In the genomic region with DNA sequence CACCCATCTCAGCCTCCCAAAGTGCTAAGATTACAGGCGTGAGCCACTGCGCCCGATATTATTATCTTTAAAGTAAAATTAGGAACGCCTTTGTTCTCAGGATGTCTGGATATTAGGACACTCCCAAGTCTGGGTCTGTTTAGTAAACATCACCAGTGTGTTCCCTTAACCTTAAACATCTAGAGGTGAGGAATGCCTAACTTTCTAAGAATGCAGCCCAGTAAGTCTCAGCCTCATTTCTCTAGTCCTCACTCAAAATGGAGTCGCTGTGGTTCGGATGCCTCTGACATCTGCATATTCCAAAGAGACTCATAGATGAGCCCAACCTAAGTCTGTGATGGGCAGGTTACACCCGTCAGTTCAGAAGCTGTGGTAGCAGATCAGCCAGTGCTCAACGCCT, we compare ENCODE assay signal across 26 cellular contexts. TPM values are rescaled to one million over a fixed set of nuclear protein-coding genes. Genes with fewer than 3 reads are reported as not detected.
"Had no signal": no experiment of that assay in that cellular context is flagged by ENCODE, and none has a peak within 500 bp of the region (broad histone marks: within the 10 kb centered on the region; RNA-seq: fewer than 3 reads in every experiment).

No MANE protein-coding gene starts in this region.

- H3K36me3 ChIP-seq: thoracic aorta, thyroid gland, transverse colon, upper lobe of left lung, upper lobe of right lung, uterus, vagina had no signal

- ATAC-seq: stimulated activated effector memory CD8-positive, alpha-beta T cell treated with anti-CD3 and anti-CD28 coated beads, Interleukin-12 subunit alpha, Interleukin-12 subunit beta, amount 100 ng/mL, for 72 hours; stimulated activated memory B cell treated with anti-CD40 and anti-IgM and Interleukin-4, amounts not matched to agents 10 μg/mL and 1 μg/mL and 100 μg/mL, for 72 hours; stimulated activated naive B cell treated with anti-CD40 and anti-IgM and Interleukin-4, amounts not matched to agents 10 μg/mL and 1 μg/mL and 100 μg/mL, for 72 hours; stimulated activated naive CD8-positive, alpha-beta T cell treated with anti-CD3 and anti-CD28 coated beads, Interleukin-15, amount 100 ng/mL, for 72 hours; stimulated activated naive CD8-positive, alpha-beta T cell treated with anti-CD3 and anti-CD28 coated beads, Interleukin-15, Interleukin-2, amounts not matched to agents 100 U/mL and 50 U/mL, for 24 hours; upper lobe of right lung had no signal

- H3K4me3 ChIP-seq: stomach, suprapubic skin, testis, thoracic aorta, thyroid gland, tibial artery, tibial nerve, transverse colon, upper lobe of left lung, upper lobe of right lung, uterus, vagina had no signal

- H3K9me3 ChIP-seq: stomach, suprapubic skin, testis, thoracic aorta, thyroid gland, tibial artery, tibial nerve, transverse colon, upper lobe of left lung, upper lobe of right lung, uterus, vagina had no signal

- H3K4me1 ChIP-seq: uterus had no signal

- H3K27ac ChIP-seq: stomach, suprapubic skin, testis, thoracic aorta, thyroid gland, tibial artery, tibial nerve, transverse colon, upper lobe of left lung, upper lobe of right lung, uterus, vagina had no signal

- DNase-seq: stimulated activated CD4-positive, alpha-beta T cell treated with anti-CD3 and anti-CD28 coated beads, Interleukin-2, amount 100 ng/mL, for 48 hours; stimulated activated CD4-positive, alpha-beta T cell treated with anti-CD3 and anti-CD28 coated beads, Interleukin-4, amount 100 ng/mL, for 1 hour; stimulated activated CD4-positive, alpha-beta T cell treated with anti-CD3 and anti-CD28 coated beads, Interleukin-4, amount 100 ng/mL, for 24 hours; stimulated activated CD4-positive, alpha-beta T cell treated with anti-CD3 and anti-CD28 coated beads, Interleukin-4, amount 100 ng/mL, for 4 hours; stimulated activated CD8-positive, alpha-beta memory T cell treated with anti-CD3 and anti-CD28 coated beads, Interleukin-4, amount 100 ng/mL, for 48 hours; stimulated activated naive B cell treated with anti-CD40 and anti-IgM and Interleukin-4, amounts not matched to agents 10 μg/mL and 1 μg/mL and 100 μg/mL, for 72 hours; stimulated activated naive CD4-positive, alpha-beta T cell; stimulated activated naive CD4-positive, alpha-beta T cell treated with Interleukin-2 at 50 U/mL for 16 hours; stimulated activated naive CD8-positive, alpha-beta T cell treated with anti-CD3 and anti-CD28 coated beads, Interleukin-15, amount 100 ng/mL, for 72 hours; stimulated activated naive CD8-positive, alpha-beta T cell treated with anti-CD3 and anti-CD28 coated beads, Interleukin-15, Interleukin-2, amounts not matched to agents 100 U/mL and 50 U/mL, for 24 hours; stomach; substantia nigra; testis; thyroid gland; tibial artery; transverse colon; upper lobe of right lung; uterus had no signal

- H3K27me3 ChIP-seq: testis, thyroid gland, tibial artery, tibial nerve, uterus, vagina had no signal

RNA-seq across cellular contexts. Expression of a gene that starts 4.3 kb away (rescaled TPM):
- total RNA-seq: subcutaneous adipose tissue had no signal
